In genomic region chr1:234607091-234608025, GRCh38 we compare ENCODE assay signal across 1 cellular context.
TF ChIP-seq lines count a peak whose summit lies in the region.

No MANE protein-coding gene starts in this region.

TF ChIP-seq in K562, 482 proteins besides CTCF, POLR2A, EP300 and RAD21 (continued from another document and continues in another):
- TF ChIP-seq ATF4 (CRISPR knock-in tag; IDR thresholded peaks at IDR 0.05) (peak; percentile 59; the same call in 1 of the 2 replicates), RBM22 (IDR thresholded peaks at IDR 0.05; ENCODE audit: low read depth, low read length, poor library complexity, severe bottlenecking) (no peak), GTF2A2 (tag; IDR thresholded peaks at IDR 0.05) (no peak), THAP12 (CRISPR knock-in tag; IDR thresholded peaks at IDR 0.05) (peak; percentile 64; the same call in 1 of the 2 replicates), SMAD3 (CRISPR knock-in tag; conservative IDR thresholded peaks at IDR 0.05) (peak; percentile 79; the same call in 1 of the 2 replicates), HDGF (IDR thresholded peaks at IDR 0.05) (no peak), NBN (IDR thresholded peaks at IDR 0.05; ENCODE audit: low read depth) (no peak), GABPB2 (CRISPR knock-in tag; conservative IDR thresholded peaks at IDR 0.05) (no peak), ARID3A (IDR thresholded peaks at IDR 0.05; ENCODE audit: borderline replicate concordance, low read depth, low read length) (no peak), KLF1 (tag; IDR thresholded peaks at IDR 0.05) (no peak), ZNF707 (CRISPR knock-in tag; conservative IDR thresholded peaks at IDR 0.05) (peak; percentile 39; the same call in 1 of the 2 replicates), TSHZ1 (CRISPR knock-in tag; IDR thresholded peaks at IDR 0.05) (no peak), CHD1 (IDR thresholded peaks at IDR 0.05; ENCODE audit: low read length) (peak; percentile 35), TSC22D4 (tag; IDR thresholded peaks at IDR 0.05) (no peak), KLF6 (CRISPR knock-in tag; IDR thresholded peaks at IDR 0.05; ENCODE audit: borderline replicate concordance) (0 out of 2 replicates have a peak, but pooled peaks have one; percentile 70), ARHGAP35 (IDR thresholded peaks at IDR 0.05; ENCODE audit: partially characterized antibody) (no peak), PHB (CRISPR knock-in tag; IDR thresholded peaks at IDR 0.05) (peak; percentile 52; the same call in 1 of the 2 replicates), ZNF395 (CRISPR knock-in tag; IDR thresholded peaks at IDR 0.05) (no peak), FUS (optimal IDR thresholded peaks at IDR 0.05; ENCODE audit: low read depth, low read length) (no peak), ZNF511 (CRISPR knock-in tag; IDR thresholded peaks at IDR 0.05) (0 out of 2 replicates have a peak, but pooled peaks have one; percentile 27), ZNF561 (CRISPR knock-in tag; conservative IDR thresholded peaks at IDR 0.05) (no peak), ZNF644 (tag; IDR thresholded peaks at IDR 0.05; ENCODE audit: low read depth) (peak; percentile 49; the same call in 1 of the 2 replicates), HLTF (IDR thresholded peaks at IDR 0.05) (no peak), ZBTB49 (CRISPR knock-in tag; IDR thresholded peaks at IDR 0.05; ENCODE audit: borderline replicate concordance) (0 out of 2 replicates have a peak, but pooled peaks have one; percentile 11), KAT7 (CRISPR knock-in tag; IDR thresholded peaks at IDR 0.05; ENCODE audit: borderline replicate concordance) (peak; percentile 48; the same call in 1 of the 2 replicates), ZNF507 (tag; conservative IDR thresholded peaks at IDR 0.05) (no peak), SMAD1 (IDR thresholded peaks at IDR 0.05; ENCODE audit: low read depth, low read length, partially characterized antibody) (peak; percentile 18), MLLT1 (IDR thresholded peaks at IDR 0.05) (peak; percentile 90 to 91; a peak in 3 of 4 replicates), PPARD (CRISPR knock-in tag; IDR thresholded peaks at IDR 0.05) (no peak), ZNF3 (CRISPR knock-in tag; IDR thresholded peaks at IDR 0.05) (no peak), AFF4 (CRISPR knock-in tag; IDR thresholded peaks at IDR 0.05) (peak; percentile 86), ZFX (CRISPR knock-in tag; IDR thresholded peaks at IDR 0.05) (peak; percentile 47), NFIX (CRISPR knock-in tag; IDR thresholded peaks at IDR 0.05; ENCODE audit: low read depth) (no peak), ZNF217 (CRISPR knock-in tag; IDR thresholded peaks at IDR 0.05) (no peak), THAP7 (CRISPR knock-in tag; IDR thresholded peaks at IDR 0.05) (peak; percentile 10; the same call in 1 of the 2 replicates), WHSC1 (IDR thresholded peaks at IDR 0.05; ENCODE audit: low read length) (peak; percentile 56), GABPB1 (CRISPR knock-in tag; IDR thresholded peaks at IDR 0.05) (peak; percentile 53; the same call in 1 of the 2 replicates), ZNF444 (CRISPR knock-in tag; IDR thresholded peaks at IDR 0.05) (no peak), ELF4 (CRISPR knock-in tag; IDR thresholded peaks at IDR 0.05) (0 out of 2 replicates have a peak, but pooled peaks have one; percentile 19)
